25 cellular contexts compared by ENCODE assay signal in the genomic region with DNA sequence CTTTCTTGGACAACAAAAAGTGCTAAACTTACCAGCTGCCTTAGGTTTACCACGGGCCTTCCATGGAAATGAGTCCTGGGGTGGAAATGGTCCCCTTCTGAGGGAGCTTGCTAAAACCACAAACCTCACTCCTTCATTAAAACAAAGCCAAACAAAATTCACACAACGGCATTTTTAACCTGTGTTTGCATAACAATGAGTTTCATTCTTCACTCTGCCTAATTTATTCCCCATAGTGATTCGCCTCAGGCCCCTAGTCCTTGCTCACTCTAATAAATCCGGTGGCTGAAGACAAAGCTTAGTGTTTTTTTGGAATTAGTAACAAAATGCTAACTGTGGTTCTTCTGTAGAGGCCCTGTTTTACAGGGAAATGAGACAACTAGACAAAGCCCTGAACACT. TPM values are rescaled to one million over a fixed set of nuclear protein-coding genes. Genes with fewer than 3 reads are reported as not detected.
DNase-seq lines count a peak whose midpoint lies in the region; ATAC-seq and TF ChIP-seq lines count a peak whose summit lies in the region.
"Had no signal": no experiment of that assay in that cellular context is flagged by ENCODE, and none has a peak within 500 bp of the region (broad histone marks: within the 10 kb centered on the region; RNA-seq: fewer than 3 reads in every experiment).

No MANE protein-coding gene starts in this region.

- H3K4me3 ChIP-seq in HUES48 (ENCODE audit: low read depth, low read length): no peak overlapping the region
- H3K4me3 ChIP-seq in iPS-18a (ENCODE audit: low read length): peak overlapping the region; percentile 33
- no peak overlapping the region for H3K4me3 ChIP-seq in smooth muscle cell
- H3K4me3 ChIP-seq: BLaER1 had no signal

- H3K36me3 Mint-ChIP-seq in WTC11: 0 out of 2 replicates have a peak, but pooled peaks cover 3% of the 10 kb centered on the region
- H3K36me3 Mint-ChIP-seq: IgD-negative memory B cell had no signal

- H3K9me3 ChIP-seq in HUES48 (ENCODE audit: control insufficient read depth, insufficient read depth, low read length) (no peaks in the 10 kb centered on the region), iPS-18a (ENCODE audit: control insufficient read depth, low read depth, low read length) (no peaks in the 10 kb centered on the region), smooth muscle cell (replicated peaks; ENCODE audit: low read depth) (no peaks in the 10 kb centered on the region)
- H3K9me3 ChIP-seq: Caco-2 had no signal

- in situ Hi-C loops in GM13976 (cut with MboI; ENCODE audit: low sequenced_read_pairs, unreplicated experiment): no loop called here

- H3K27ac ChIP-seq in HUES48 (ENCODE audit: low read depth, low read length) (peak overlapping the region; percentile 84), iPS-18a (ENCODE audit: low read length) (peak overlapping the region; percentile 42), smooth muscle cell (ENCODE audit: low read depth) (peak overlapping the region; percentile 68)
- H3K27ac ChIP-seq: BLaER1 had no signal

- H2AFZ ChIP-seq in smooth muscle cell (ENCODE audit: low read depth): no peak overlapping the region

- H3K4me1 Mint-ChIP-seq in WTC11: peaks cover 48% of the 10 kb centered on the region
- H3K4me1 Mint-ChIP-seq: IgD-negative memory B cell had no signal

- H3K9me3 Mint-ChIP-seq in WTC11: peaks cover 8% of the 10 kb centered on the region
- H3K9me3 Mint-ChIP-seq: CD4-positive, alpha-beta T cell; IgD-negative memory B cell had no signal

- H3K36me3 ChIP-seq in HUES48 (ENCODE audit: control insufficient read depth, insufficient read depth, low read length) (no peaks in the 10 kb centered on the region), iPS-18a (ENCODE audit: control insufficient read depth, low read depth, low read length) (no peaks in the 10 kb centered on the region), smooth muscle cell (ENCODE audit: low read depth) (no peaks in the 10 kb centered on the region)
- H3K36me3 ChIP-seq: BLaER1 had no signal

- peaks cover 9% of the 10 kb centered on the region for H3F3A ChIP-seq in smooth muscle cell (ENCODE audit: low read depth)

- WGBS in smooth muscle cell (ENCODE audit: low lambda C conversion rate): 21% methylated on average over 4 of the region's 4 CpGs

- H3K4me1 ChIP-seq in HUES48 (ENCODE audit: control insufficient read depth, insufficient read depth, low read length): peaks cover 26% of the 10 kb centered on the region
- peaks cover 26% of the 10 kb centered on the region for H3K4me1 ChIP-seq in iPS-18a (ENCODE audit: control insufficient read depth, low read depth, low read length)
- H3K4me1 ChIP-seq in smooth muscle cell (ENCODE audit: low read depth): peaks cover 24% of the 10 kb centered on the region
- H3K4me1 ChIP-seq: BLaER1, Caco-2 had no signal

- no peaks in the 10 kb centered on the region for H3K27me3 Mint-ChIP-seq in WTC11 (ENCODE audit: low read depth)
- H3K27me3 Mint-ChIP-seq: CD4-positive, alpha-beta T cell had no signal

- H4K20me1 ChIP-seq in smooth muscle cell (ENCODE audit: low read depth): no peaks in the 10 kb centered on the region
- H4K20me1 ChIP-seq: BLaER1 had no signal

- H3K27me3 ChIP-seq in HUES48 (ENCODE audit: control insufficient read depth, insufficient read depth, low read length): no peaks in the 10 kb centered on the region
- no peaks in the 10 kb centered on the region for H3K27me3 ChIP-seq in iPS-18a (ENCODE audit: control insufficient read depth, insufficient read depth, low read length)
- H3K27me3 ChIP-seq in smooth muscle cell (ENCODE audit: low read depth): no peaks in the 10 kb centered on the region
- H3K27me3 ChIP-seq: BLaER1 had no signal

- TF ChIP-seq CTCF in WTC11 (IDR thresholded peaks at IDR 0.05) (no peak), smooth muscle cell (IDR thresholded peaks at IDR 0.05; ENCODE audit: borderline replicate concordance, insufficient read depth, poor library complexity, severe bottlenecking) (no peak), GM13976 (IDR thresholded peaks at IDR 0.05; ENCODE audit: borderline replicate concordance, control extremely low read depth, extremely low read depth, insufficient read depth, missing control alignments) (no peak)

- H3K4me3 Mint-ChIP-seq in WTC11: peak overlapping the region; percentile 20
- H3K4me3 Mint-ChIP-seq: CD4-positive, alpha-beta T cell; IgD-negative memory B cell had no signal

- peak overlapping the region; percentile 49 for H3K4me2 ChIP-seq in smooth muscle cell
- H3K4me2 ChIP-seq: BLaER1 had no signal

- POLR2A ChIA-PET in WTC11 (lab: Charles Lee): no interaction called here

- ATAC-seq in WTC11 (peak; percentile 60), esophagus mucosa (no peak)

- no peaks in the 10 kb centered on the region for H3K79me2 ChIP-seq in smooth muscle cell (ENCODE audit: low read depth)

- H3K27ac Mint-ChIP-seq in WTC11: peak overlapping the region; percentile 87
- H3K27ac Mint-ChIP-seq: CD4-positive, alpha-beta T cell; IgD-negative memory B cell had no signal

- CTCF ChIA-PET in WTC11 (lab: Charles Lee): interaction anchor here (1.1 kb wide), 1 partner anchor 292 kb away, joined by 3 read pairs; no protein-coding TSS in a partner anchor

- no peak for DNase-seq in WTC11 (ENCODE audit: low spot score)
- no peak for DNase-seq in smooth muscle cell (lab: John Stamatoyannopoulos, UW; ENCODE audit: unreplicated experiment)
- no peak for DNase-seq in cerebellum (ENCODE audit: low spot score)
- no peak for DNase-seq in amniotic stem cell (lab: John Stamatoyannopoulos, UW)
- DNase-seq in GM13976 (ENCODE audit: low spot score): no peak
- DNase-seq: Caco-2; CD4-positive, alpha-beta T cell; DMS 273 treated with DMSO at 0.1 percent for 48 hours; DMS79 treated with DMSO at 0.1 percent for 48 hours; HCEC 1CT; Karpas-422; MV-4-11; NCI-H1105 treated with DMSO at 0.1 percent for 48 hours; NCI-H1694 treated with DMSO at 0.1 percent for 48 hours; NCI-H2081 treated with DMSO at 0.1 percent for 48 hours; NCI-H446; NCI-H526; Right ventricle myocardium superior had no signal

- H3K9ac ChIP-seq in HUES48 (ENCODE audit: low read depth, low read length) (no peak overlapping the region; the same call in 1 of the 2 replicates), iPS-18a (ENCODE audit: low read length) (peak overlapping the region; percentile 9), smooth muscle cell (ENCODE audit: low read depth) (no peak overlapping the region)
- H3K9ac ChIP-seq: BLaER1 had no signal

TF ChIP-seq in WTC11, 78 proteins besides CTCF, POLR2A, EP300 and RAD21:
- TF ChIP-seq NFYB (CRISPR knock-in tag; conservative IDR thresholded peaks at IDR 0.05; ENCODE audit: low read depth) (no peak), SP1 (CRISPR knock-in tag; conservative IDR thresholded peaks at IDR 0.05) (no peak), NR3C1 (CRISPR knock-in tag; conservative IDR thresholded peaks at IDR 0.05; ENCODE audit: low read depth) (no peak), GRHL2 (CRISPR knock-in tag; IDR thresholded peaks at IDR 0.05; ENCODE audit: insufficient replicate concordance, severe bottlenecking) (no peak), MYBL2 (CRISPR knock-in tag; IDR thresholded peaks at IDR 0.05) (no peak)

RNA-seq across cellular contexts. Expression of a gene that starts 32.1 kb away (rescaled TPM):
- not detected in 3 replicates for total RNA-seq in WTC11 (2021)
- total RNA-seq in smooth muscle cell: not detected in 2 replicates
- 0.48 and 0.97 TPM in 2 replicates for polyA plus RNA-seq in smooth muscle cell
- not detected for total RNA-seq in cerebellum
- not detected for total RNA-seq in esophagus mucosa
- total RNA-seq: Caco-2; CD4-positive, alpha-beta T cell; HT1080; M059J; Right ventricle myocardium superior had no signal
- polyA plus RNA-seq: IgD-negative memory B cell had no signal
